Comparison of ENCODE assay signal across 17 cellular contexts in the genomic region with DNA sequence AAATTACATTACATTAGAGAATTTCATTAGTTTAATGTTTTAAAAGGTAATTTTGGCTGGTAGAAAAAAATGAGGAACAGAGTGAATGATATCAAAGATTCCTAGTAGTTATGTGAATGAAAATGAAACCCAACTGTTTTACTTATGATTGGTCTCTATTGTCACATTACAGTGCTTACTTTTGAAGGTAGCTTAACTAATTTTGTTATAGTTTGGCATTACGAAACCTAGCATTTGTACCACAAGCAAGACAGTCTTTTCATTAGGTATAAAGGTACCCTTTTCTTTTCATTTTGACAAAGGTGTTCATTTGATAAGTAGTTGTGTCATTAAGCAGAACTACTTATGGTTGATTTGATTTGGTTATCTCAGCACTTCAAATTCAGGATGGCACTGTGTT. TPM values are rescaled to one million over a fixed set of nuclear protein-coding genes. Genes with fewer than 3 reads are reported as not detected.
DNase-seq lines count a peak whose midpoint lies in the region; ATAC-seq and TF ChIP-seq lines count a peak whose summit lies in the region.
"Had no signal": no experiment of that assay in that cellular context is flagged by ENCODE, and none has a peak within 500 bp of the region (broad histone marks: within the 10 kb centered on the region; RNA-seq: fewer than 3 reads in every experiment).

No MANE protein-coding gene starts in this region.

- H3K27ac Mint-ChIP-seq in activated CD4-positive, alpha-beta T cell treated with anti-CD3 and anti-CD28 coated beads, Interleukin-2, amount 10 ng/mL, durations not matched to agents 7 days and 5 days: peak overlapping the region; percentile 26
- peak overlapping the region; percentile 11 for H3K27ac Mint-ChIP-seq in activated T-helper 1 cell treated with anti-CD3 and anti-CD28 coated beads, Interleukin-12 subunit alpha, Interleukin-12 subunit beta, Interleukin-2, Interleukin-4 antibody, amounts not matched to agents 30 ng/mL and 10 ng/mL and 1 ng/mL, durations not matched to agents 14 hours and 24 hours and 36 hours
- peak overlapping the region in 3 of 10 donors; percentile 6 to 55 (median 23) for H3K27ac Mint-ChIP-seq in naive thymus-derived CD8-positive, alpha-beta T cell
- H3K27ac Mint-ChIP-seq in chondrocyte (ENCODE audit: unreplicated experiment): no peak overlapping the region
- H3K27ac Mint-ChIP-seq: mesothelial cell of epicardium had no signal

- ATAC-seq in GM21619 (IDR thresholded peaks at IDR 0.05; ENCODE audit: unreplicated experiment): peak; percentile 31
- no peak for ATAC-seq in naive thymus-derived CD8-positive, alpha-beta T cell
- ATAC-seq in GM21526 (IDR thresholded peaks at IDR 0.05; ENCODE audit: low FRiP score, unreplicated experiment): no peak
- ATAC-seq in HG03280 (IDR thresholded peaks at IDR 0.05; ENCODE audit: unreplicated experiment): no peak
- ATAC-seq: A549, foreskin keratinocyte, right cardiac atrium had no signal

- no peak overlapping the region for H3K4me3 Mint-ChIP-seq in activated CD4-positive, alpha-beta T cell treated with anti-CD3 and anti-CD28 coated beads, Interleukin-2, amount 10 ng/mL, durations not matched to agents 7 days and 5 days
- H3K4me3 Mint-ChIP-seq in activated T-helper 1 cell treated with anti-CD3 and anti-CD28 coated beads, Interleukin-12 subunit alpha, Interleukin-12 subunit beta, Interleukin-2, Interleukin-4 antibody, amounts not matched to agents 30 ng/mL and 10 ng/mL and 1 ng/mL, durations not matched to agents 14 hours and 24 hours and 36 hours: no peak overlapping the region
- H3K4me3 Mint-ChIP-seq in naive thymus-derived CD8-positive, alpha-beta T cell: peak overlapping the region in 7 of 10 donors; percentile 32 to 97 (median 55)
- no peak overlapping the region for H3K4me3 Mint-ChIP-seq in chondrocyte (ENCODE audit: unreplicated experiment)
- H3K4me3 Mint-ChIP-seq: mesothelial cell of epicardium had no signal

- POLR2A ChIA-PET in activated CD4-positive, alpha-beta T cell treated with anti-CD3 and anti-CD28 coated beads, Interleukin-2, amount 10 ng/mL, durations not matched to agents 7 days and 5 days (lab: Charles Lee): no interaction called here
- POLR2A ChIA-PET in naive thymus-derived CD8-positive, alpha-beta T cell (lab: Charles Lee): no interaction called here

- no peak for TF ChIP-seq CTCF in chondrocyte (IDR thresholded peaks at IDR 0.05)

- peaks cover 79% of the 10 kb centered on the region for H3K4me1 Mint-ChIP-seq in activated CD4-positive, alpha-beta T cell treated with anti-CD3 and anti-CD28 coated beads, Interleukin-2, amount 10 ng/mL, durations not matched to agents 7 days and 5 days
- H3K4me1 Mint-ChIP-seq in activated T-helper 1 cell treated with anti-CD3 and anti-CD28 coated beads, Interleukin-12 subunit alpha, Interleukin-12 subunit beta, Interleukin-2, Interleukin-4 antibody, amounts not matched to agents 30 ng/mL and 10 ng/mL and 1 ng/mL, durations not matched to agents 14 hours and 24 hours and 36 hours (ENCODE audit: low read depth): peaks cover 77% of the 10 kb centered on the region
- H3K4me1 Mint-ChIP-seq in naive thymus-derived CD8-positive, alpha-beta T cell: peaks cover 37 to 88% (median 79%) of the 10 kb centered on the region in 4 donors
- H3K4me1 Mint-ChIP-seq in chondrocyte (ENCODE audit: low read depth): peaks cover 41% of the 10 kb centered on the region

- CTCF ChIA-PET in activated CD4-positive, alpha-beta T cell treated with anti-CD3 and anti-CD28 coated beads, Interleukin-2, amount 10 ng/mL, durations not matched to agents 7 days and 5 days (lab: Charles Lee): interaction anchor here (0.6 kb wide), 1 partner anchor 185 kb away, joined by 5 read pairs; no protein-coding TSS in a partner anchor

- peaks cover 56% of the 10 kb centered on the region for H3K36me3 Mint-ChIP-seq in activated CD4-positive, alpha-beta T cell treated with anti-CD3 and anti-CD28 coated beads, Interleukin-2, amount 10 ng/mL, durations not matched to agents 7 days and 5 days (ENCODE audit: low read depth)
- peaks cover 49% of the 10 kb centered on the region for H3K36me3 Mint-ChIP-seq in activated T-helper 1 cell treated with anti-CD3 and anti-CD28 coated beads, Interleukin-12 subunit alpha, Interleukin-12 subunit beta, Interleukin-2, Interleukin-4 antibody, amounts not matched to agents 30 ng/mL and 10 ng/mL and 1 ng/mL, durations not matched to agents 14 hours and 24 hours and 36 hours (ENCODE audit: low read depth)
- H3K36me3 Mint-ChIP-seq in naive thymus-derived CD8-positive, alpha-beta T cell: peaks cover 6 to 65% (median 20%) of the 10 kb centered on the region in 3 donors
- peaks cover 6% of the 10 kb centered on the region for H3K36me3 Mint-ChIP-seq in chondrocyte (ENCODE audit: low read depth)

- DNase-seq in activated CD4-positive, alpha-beta T cell treated with anti-CD3 and anti-CD28 coated beads, Interleukin-2, amount 10 ng/mL, durations not matched to agents 7 days and 5 days: no peak
- DNase-seq in activated CD4-positive, alpha-beta T cell treated with anti-CD3 and anti-CD28 coated beads for 48 hours: no peak
- no peak for DNase-seq in activated T-helper 1 cell treated with anti-CD3 and anti-CD28 coated beads, Interleukin-12 subunit alpha, Interleukin-12 subunit beta, Interleukin-2, Interleukin-4 antibody, amounts not matched to agents 30 ng/mL and 10 ng/mL and 1 ng/mL, durations not matched to agents 14 hours and 24 hours and 36 hours (ENCODE audit: low spot score)
- DNase-seq in naive thymus-derived CD8-positive, alpha-beta T cell: no peak
- no peak for DNase-seq in chondrocyte (ENCODE audit: low spot score)
- DNase-seq: activated CD4-positive, CD25-positive, alpha-beta regulatory T cell; C1 segment of cervical spinal cord; DMS79; foreskin keratinocyte; NCI-H345; right cardiac atrium; stimulated activated CD4-positive, alpha-beta T cell treated with anti-CD3 and anti-CD28 coated beads, Interleukin-15, amount 100 ng/mL, for 24 hours had no signal

- peaks cover 2% of the 10 kb centered on the region for H3K9me3 Mint-ChIP-seq in activated CD4-positive, alpha-beta T cell treated with anti-CD3 and anti-CD28 coated beads, Interleukin-2, amount 10 ng/mL, durations not matched to agents 7 days and 5 days
- peaks cover 5% of the 10 kb centered on the region for H3K9me3 Mint-ChIP-seq in activated T-helper 1 cell treated with anti-CD3 and anti-CD28 coated beads, Interleukin-12 subunit alpha, Interleukin-12 subunit beta, Interleukin-2, Interleukin-4 antibody, amounts not matched to agents 30 ng/mL and 10 ng/mL and 1 ng/mL, durations not matched to agents 14 hours and 24 hours and 36 hours
- no peaks in the 10 kb centered on the region for H3K9me3 Mint-ChIP-seq in naive thymus-derived CD8-positive, alpha-beta T cell
- no peaks in the 10 kb centered on the region for H3K9me3 Mint-ChIP-seq in chondrocyte (ENCODE audit: low read depth)

- H3K27me3 Mint-ChIP-seq in activated CD4-positive, alpha-beta T cell treated with anti-CD3 and anti-CD28 coated beads, Interleukin-2, amount 10 ng/mL, durations not matched to agents 7 days and 5 days: no peaks in the 10 kb centered on the region
- no peaks in the 10 kb centered on the region for H3K27me3 Mint-ChIP-seq in activated T-helper 1 cell treated with anti-CD3 and anti-CD28 coated beads, Interleukin-12 subunit alpha, Interleukin-12 subunit beta, Interleukin-2, Interleukin-4 antibody, amounts not matched to agents 30 ng/mL and 10 ng/mL and 1 ng/mL, durations not matched to agents 14 hours and 24 hours and 36 hours (ENCODE audit: insufficient read depth)
- no peaks in the 10 kb centered on the region for H3K27me3 Mint-ChIP-seq in naive thymus-derived CD8-positive, alpha-beta T cell
- H3K27me3 Mint-ChIP-seq in chondrocyte (ENCODE audit: low read depth): no peaks in the 10 kb centered on the region

- intact Hi-C loops in activated T-helper 1 cell treated with anti-CD3 and anti-CD28 coated beads, Interleukin-12 subunit alpha, Interleukin-12 subunit beta, Interleukin-2, Interleukin-4 antibody, amounts not matched to agents 30 ng/mL and 10 ng/mL and 1 ng/mL, durations not matched to agents 14 hours and 24 hours and 36 hours (cut with micrococcal nuclease): loop anchor here (10.0 kb wide), 2 partner anchors 795 to 1585 kb away; a partner anchor contains a TSS

RNA-seq across cellular contexts. Expression of a gene that starts 6.9 kb away (rescaled TPM):
- 100 to 1,000 TPM; 108 to 140 TPM for total RNA-seq in activated CD4-positive, alpha-beta T cell treated with anti-CD3 and anti-CD28 coated beads, Interleukin-2, amount 10 ng/mL, durations not matched to agents 7 days and 5 days
- 139 and 140 TPM in 2 replicates for total RNA-seq in activated T-helper 1 cell treated with anti-CD3 and anti-CD28 coated beads, Interleukin-12 subunit alpha, Interleukin-12 subunit beta, Interleukin-2, Interleukin-4 antibody, amounts not matched to agents 30 ng/mL and 10 ng/mL and 1 ng/mL, durations not matched to agents 14 hours and 24 hours and 36 hours
- total RNA-seq in naive thymus-derived CD8-positive, alpha-beta T cell: 10 to 100 TPM; 61.4 to 68.5 TPM
- 100 to 1,000 TPM; 142 to 267 (median 173) TPM for polyA plus RNA-seq in naive thymus-derived CD8-positive, alpha-beta T cell
- total RNA-seq in chondrocyte: 70.5 to 83.8 TPM (median 79.1 TPM) in 3 replicates

Comparison
In these comparisons a context has a peak if more than half of its experiments do, and no peak if none do; other contexts are left out.
1. H3K4me3 Mint-ChIP-seq: peak in naive thymus-derived CD8-positive, alpha-beta T cell (7 of 10); none in activated CD4-positive, alpha-beta T cell treated with anti-CD3 and anti-CD28 coated beads, Interleukin-2, amount 10 ng/mL, durations not matched to agents 7 days and 5 days (single experiment), activated T-helper 1 cell treated with anti-CD3 and anti-CD28 coated beads, Interleukin-12 subunit alpha, Interleukin-12 subunit beta, Interleukin-2, Interleukin-4 antibody, amounts not matched to agents 30 ng/mL and 10 ng/mL and 1 ng/mL, durations not matched to agents 14 hours and 24 hours and 36 hours (single experiment) and chondrocyte (single experiment).